ENCODE assay signal across 1 cellular context in the genomic region with DNA sequence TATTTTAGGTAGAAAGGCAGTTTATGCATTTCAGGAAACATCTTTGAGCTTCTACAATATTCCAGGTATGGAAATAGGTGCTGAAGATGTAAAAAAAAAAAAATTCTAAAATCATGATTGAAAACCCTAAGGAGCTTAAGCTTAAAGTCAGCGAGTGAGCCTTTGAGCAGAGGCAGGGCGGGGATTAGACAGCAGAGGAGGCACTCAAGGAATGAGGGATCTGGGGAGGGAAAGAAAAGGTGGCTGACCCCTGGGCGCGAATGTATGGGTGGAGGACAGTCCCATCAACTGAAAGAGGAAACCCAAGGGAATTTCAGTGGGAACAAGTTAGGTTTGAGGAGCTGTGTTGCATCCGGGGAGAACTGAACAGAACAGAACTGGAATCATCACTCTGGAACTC.
TF ChIP-seq lines count a peak whose summit lies in the region.

No MANE protein-coding gene starts in this region.

TF ChIP-seq in IMR-90, 13 proteins besides CTCF, POLR2A, EP300 and RAD21:
- TF ChIP-seq CEBPB (IDR thresholded peaks at IDR 0.05; ENCODE audit: low read depth, low read length) (no peak), MAFK (IDR thresholded peaks at IDR 0.05; ENCODE audit: low read depth, low read length) (no peak), CHD1 (IDR thresholded peaks at IDR 0.05; ENCODE audit: low read depth, low read length) (no peak), RCOR1 (IDR thresholded peaks at IDR 0.05; ENCODE audit: insufficient replicate concordance, low read length) (no peak), BHLHE40 (IDR thresholded peaks at IDR 0.05; ENCODE audit: low read depth, low read length) (no peak), FOS (IDR thresholded peaks at IDR 0.05; ENCODE audit: low read depth, low read length) (no peak), NFE2L2 (IDR thresholded peaks at IDR 0.05; ENCODE audit: low read depth, low read length) (no peak), RFX5 (IDR thresholded peaks at IDR 0.05; ENCODE audit: low read depth, low read length) (no peak), MXI1 (IDR thresholded peaks at IDR 0.05; ENCODE audit: borderline replicate concordance, low read depth, low read length) (no peak), SMC3 (IDR thresholded peaks at IDR 0.05; ENCODE audit: low read depth, low read length) (no peak), MAZ (IDR thresholded peaks at IDR 0.05; ENCODE audit: borderline replicate concordance, low read depth, low read length) (no peak)
- TF ChIP-seq, protein P1, sequence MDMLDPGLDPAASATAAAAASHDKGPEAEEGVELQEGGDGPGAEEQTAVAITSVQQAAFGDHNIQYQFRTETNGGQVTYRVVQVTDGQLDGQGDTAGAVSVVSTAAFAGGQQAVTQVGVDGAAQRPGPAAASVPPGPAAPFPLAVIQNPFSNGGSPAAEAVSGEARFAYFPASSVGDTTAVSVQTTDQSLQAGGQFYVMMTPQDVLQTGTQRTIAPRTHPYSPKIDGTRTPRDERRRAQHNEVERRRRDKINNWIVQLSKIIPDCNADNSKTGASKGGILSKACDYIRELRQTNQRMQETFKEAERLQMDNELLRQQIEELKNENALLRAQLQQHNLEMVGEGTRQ (IDR thresholded peaks at IDR 0.05; ENCODE audit: low read depth, low read length) = no peak
- TF ChIP-seq, protein P2, sequence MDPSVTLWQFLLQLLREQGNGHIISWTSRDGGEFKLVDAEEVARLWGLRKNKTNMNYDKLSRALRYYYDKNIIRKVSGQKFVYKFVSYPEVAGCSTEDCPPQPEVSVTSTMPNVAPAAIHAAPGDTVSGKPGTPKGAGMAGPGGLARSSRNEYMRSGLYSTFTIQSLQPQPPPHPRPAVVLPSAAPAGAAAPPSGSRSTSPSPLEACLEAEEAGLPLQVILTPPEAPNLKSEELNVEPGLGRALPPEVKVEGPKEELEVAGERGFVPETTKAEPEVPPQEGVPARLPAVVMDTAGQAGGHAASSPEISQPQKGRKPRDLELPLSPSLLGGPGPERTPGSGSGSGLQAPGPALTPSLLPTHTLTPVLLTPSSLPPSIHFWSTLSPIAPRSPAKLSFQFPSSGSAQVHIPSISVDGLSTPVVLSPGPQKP (IDR thresholded peaks at IDR 0.05; ENCODE audit: borderline replicate concordance, low read depth, low read length) = no peak
